ENCODE assay signal across 13 cellular contexts in genomic region chr4:53346920-53347852, GRCh38. TPM values are rescaled to one million over a fixed set of nuclear protein-coding genes. Genes with fewer than 3 reads are reported as not detected.
DNase-seq lines count a peak whose midpoint lies in the region; ATAC-seq and TF ChIP-seq lines count a peak whose summit lies in the region.
"Had no signal": no experiment of that assay in that cellular context is flagged by ENCODE, and none has a peak within 500 bp of the region (broad histone marks: within the 10 kb centered on the region; RNA-seq: fewer than 3 reads in every experiment).

No MANE protein-coding gene starts in this region.

- no peaks in the 10 kb centered on the region for H3K4me1 Mint-ChIP-seq in endodermal cell
- H3K4me1 Mint-ChIP-seq: CD14-positive monocyte had no signal

- H3K9ac ChIP-seq in endodermal cell (ENCODE audit: extremely low read depth, low read length, poor library complexity, severe bottlenecking), result no peak overlapping the region

- intact Hi-C loops in left ventricle myocardium superior (cut with micrococcal nuclease), result no loop called here

- CTCF ChIA-PET in AG04449 (lab: Yijun Ruan, JAX), result interaction anchor here (0.8 to 1.2 kb wide), 3 partner anchors 26 to 331 kb away, joined by 3 to 4 read pairs (median 3); no protein-coding TSS in a partner anchor

- H3K36me3 ChIP-seq in endodermal cell (ENCODE audit: control insufficient read depth, insufficient read depth, low read length), result no peaks in the 10 kb centered on the region

- H3K36me3 Mint-ChIP-seq in endodermal cell (ENCODE audit: low read depth), result peaks cover 7% of the 10 kb centered on the region

- no peaks in the 10 kb centered on the region for H3K4me1 ChIP-seq in endodermal cell (ENCODE audit: control insufficient read depth, insufficient read depth, low read length)

- 82 to 93% methylated on average over 1 to 5 of the region's 5 CpGs for WGBS in endodermal cell (ENCODE audit: insufficient coverage in 1 of 2, insufficient read length in 1 of 2), 2 experiments

- H3K27me3 Mint-ChIP-seq in endodermal cell (ENCODE audit: insufficient read depth), result no peaks in the 10 kb centered on the region

- no peaks in the 10 kb centered on the region for H3K27me3 ChIP-seq in endodermal cell (ENCODE audit: control insufficient read depth, insufficient read depth, low read length, poor library complexity, severe bottlenecking)

- no peak overlapping the region for H3K4me3 Mint-ChIP-seq in endodermal cell
- H3K4me3 Mint-ChIP-seq: CD14-positive monocyte had no signal

- no peak overlapping the region for H3K27ac ChIP-seq in endodermal cell (ENCODE audit: low read depth, low read length)

- H3K9me3 ChIP-seq in endodermal cell (ENCODE audit: control insufficient read depth, low read length), result no peaks in the 10 kb centered on the region

- H3K27ac Mint-ChIP-seq in endodermal cell, result no peak overlapping the region

- POLR2A ChIA-PET in AG04449 (lab: Yijun Ruan, JAX), result interaction anchor here (0.6 to 0.7 kb wide), 2 partner anchors 10 to 40 kb away, joined by 3 to 4 read pairs; no protein-coding TSS in a partner anchor

- ATAC-seq in left ventricle myocardium superior (peak; percentile 84), GM18511 (IDR thresholded peaks at IDR 0.05; ENCODE audit: unreplicated experiment) (no peak)

- DNase-seq in AG04449 (ENCODE audit: low read depth, low spot score) (peak; percentile 49), HPDE6-E6E7 (ENCODE audit: extremely low spot score) (peak; percentile 29), astrocyte of the spinal cord (ENCODE audit: low read depth, low spot score) (peak; percentile 32), left ventricle myocardium superior (no peak), endodermal cell (no peak), putamen (ENCODE audit: low spot score) (no peak)
- DNase-seq in activated CD4-positive, alpha-beta T cell treated with anti-CD3 and anti-CD28 coated beads, Interleukin-2, amount 50 U/mL, for 4 hours, result no peak
- DNase-seq: activated CD4-positive, CD25-positive, alpha-beta regulatory T cell treated with anti-CD3 and anti-CD28 coated beads, Interleukin-2, amount 50 U/mL, for 72 hours; MM.1S; SHP77; trophoblast cell had no signal

- H3K4me3 ChIP-seq in AG04449 (ENCODE audit: low read depth, low read length) (no peak overlapping the region), astrocyte of the spinal cord (ENCODE audit: low read depth, low read length) (no peak overlapping the region), endodermal cell (ENCODE audit: low read length) (no peak overlapping the region)

- H3K9me3 Mint-ChIP-seq in endodermal cell, result peaks cover 10% of the 10 kb centered on the region

- in situ Hi-C loops in astrocyte of the spinal cord (cut with HindIII; ENCODE audit: low sequenced_read_pairs), result no loop called here

- TF ChIP-seq CTCF in AG04449 (IDR thresholded peaks at IDR 0.05; ENCODE audit: insufficient read depth, low read length, missing control alignments) (no peak), astrocyte of the spinal cord (IDR thresholded peaks at IDR 0.05; ENCODE audit: low read depth, low read length) (no peak), endodermal cell (conservative IDR thresholded peaks at IDR 0.05) (no peak)

RNA-seq across cellular contexts. Expression of gene SCFD2, which starts 18.7 kb away (rescaled TPM):
- total RNA-seq in left ventricle myocardium superior, result 7.5 TPM
- total RNA-seq in endodermal cell, result 1 to 10 TPM; 5.7 to 6.5 TPM
- polyA plus RNA-seq in endodermal cell (2013, experiment 1 of 2), result 6.2 TPM
- polyA plus RNA-seq in endodermal cell (2013, experiment 2 of 2), result 6.2 TPM

RNA-seq across cellular contexts. Expression of gene FIP1L1, which starts 30.3 kb away (rescaled TPM):
- total RNA-seq in left ventricle myocardium superior, result 28.2 TPM
- total RNA-seq in endodermal cell, result 10 to 100 TPM; 79.2 to 88.8 TPM
- 60.8 TPM for polyA plus RNA-seq in endodermal cell (2013, experiment 1 of 2)
- polyA plus RNA-seq in endodermal cell (2013, experiment 2 of 2), result 54.2 TPM

Comparison
In these comparisons a context has a peak if more than half of its experiments do, and no peak if none do; other contexts are left out.
1. DNase-seq: peak in AG04449 (single experiment), HPDE6-E6E7 (single experiment) and astrocyte of the spinal cord (single experiment); none in left ventricle myocardium superior (single experiment), endodermal cell (single experiment), putamen (single experiment) and activated CD4-positive, alpha-beta T cell treated with anti-CD3 and anti-CD28 coated beads, Interleukin-2, amount 50 U/mL, for 4 hours (0 of 2).